In genomic region chr1:65357291-65357960, GRCh38 we compare ENCODE assay signal across 26 cellular contexts.
"Had no signal": no experiment of that assay in that cellular context is flagged by ENCODE, and none has a peak within 500 bp of the region (broad histone marks: within the 10 kb centered on the region; RNA-seq: fewer than 3 reads in every experiment).

No MANE protein-coding gene starts in this region.

- DNase-seq: activated B cell treated with CpG ODN at 0.5 μM for 24 hours; activated CD4-positive, alpha-beta T cell treated with anti-CD3 and anti-CD28 coated beads for 48 hours; activated CD4-positive, alpha-beta T cell treated with anti-CD3 and anti-CD28 coated beads, Interleukin-2, amount 50 U/mL, for 1 hour; activated CD4-positive, alpha-beta T cell treated with anti-CD3 and anti-CD28 coated beads, Interleukin-2, amount 50 U/mL, for 48 hours; activated CD8-positive, alpha-beta memory T cell treated with anti-CD3 and anti-CD28 coated beads for 24 hours; activated CD8-positive, alpha-beta T cell treated with anti-CD3 and anti-CD28 coated beads for 36 hours; activated effector memory CD4-positive, alpha-beta T cell treated with Interleukin-2 at 50 U/mL for 16 hours; activated gamma-delta T cell treated with Interleukin-2 at 50 U/mL for 16 hours; activated naive CD4-positive, alpha-beta T cell treated with anti-CD3 and anti-CD28 coated beads for 36 hours; activated naive CD8-positive, alpha-beta T cell treated with anti-CD3 and anti-CD28 coated beads for 36 hours; activated naive CD8-positive, alpha-beta T cell treated with anti-CD3 and anti-CD28 coated beads, Interleukin-2, amount 50 U/mL, for 24 hours; activated T-cell treated with anti-CD3 and anti-CD28 coated beads, Interleukin-2, amount 50 U/mL, for 4 hours; adrenal gland; amygdala; aorta; body of pancreas; caudate nucleus; cortex of kidney; effector CD8-positive, alpha-beta T cell; esophagus squamous epithelium; foreskin keratinocyte; gastrocnemius medialis; glutamatergic neuron; T-cell; T1000; WERI-Rb-1 had no signal
